10 cellular contexts compared by ENCODE assay signal in genomic region chr12:120759591-120760348, GRCh38. TPM values are rescaled to one million over a fixed set of nuclear protein-coding genes. Genes with fewer than 3 reads are reported as not detected.
DNase-seq lines count a peak whose midpoint lies in the region; ATAC-seq and TF ChIP-seq lines count a peak whose summit lies in the region.
"Had no signal": no experiment of that assay in that cellular context is flagged by ENCODE, and none has a peak within 500 bp of the region (broad histone marks: within the 10 kb centered on the region; RNA-seq: fewer than 3 reads in every experiment).

No MANE protein-coding gene starts in this region.

- H3K4ac ChIP-seq in H9 (ENCODE audit: low read depth, low read length), result no peak overlapping the region

- no peak overlapping the region for H3K23ac ChIP-seq in H9 (ENCODE audit: insufficient read length, low read depth, low read length)

- H3K4me2 ChIP-seq in H9 (ENCODE audit: insufficient read depth, insufficient read length, low read length), result no peak overlapping the region

- no peak overlapping the region for H3K27ac ChIP-seq in CD4-positive, alpha-beta T cell (ENCODE audit: low read depth, low read length)
- H3K27ac ChIP-seq in H9 (ENCODE audit: insufficient read length, low read depth, low read length), result no peak overlapping the region
- peak overlapping the region; percentile 87 for H3K27ac ChIP-seq in foreskin keratinocyte
- H3K27ac ChIP-seq: tibial nerve had no signal

- H3K36me3 Mint-ChIP-seq in CD4-positive, alpha-beta T cell (ENCODE audit: low read depth), result peaks cover 39% of the 10 kb centered on the region
- peaks cover 3 to 41% (median 10%) of the 10 kb centered on the region in 3 experiments; a peak in 6 of 7 replicates for H3K36me3 Mint-ChIP-seq in H9 (ENCODE audit: insufficient read depth in 1 of 3, low read depth in 3 of 3)

- no peak overlapping the region for H3K9ac ChIP-seq in H9 (ENCODE audit: extremely low read depth, insufficient read length, low read length)

- POLR2A ChIA-PET in CD4-positive, alpha-beta T cell (lab: Charles Lee), result no interaction called here

- H2BK20ac ChIP-seq in H9 (ENCODE audit: low read depth, low read length, poor library complexity, severe bottlenecking), result no peak overlapping the region

- no peak overlapping the region for H2BK120ac ChIP-seq in H9 (ENCODE audit: low read depth, low read length, poor library complexity, severe bottlenecking)

- H3K79me2 ChIP-seq in H9 (ENCODE audit: insufficient read depth, low read length), result no peaks in the 10 kb centered on the region

- no peak overlapping the region for H2BK5ac ChIP-seq in H9 (ENCODE audit: insufficient read length, low read length)

- no peak overlapping the region for H4K91ac ChIP-seq in H9 (ENCODE audit: insufficient read length, low read depth, low read length)

- H3K9me3 Mint-ChIP-seq in CD4-positive, alpha-beta T cell, result peaks cover 4% of the 10 kb centered on the region
- peaks cover 4 to 5% of the 10 kb centered on the region in 2 experiments; a peak in 3 of 5 replicates for H3K9me3 Mint-ChIP-seq in H9

- no peaks in the 10 kb centered on the region for H4K20me1 ChIP-seq in H9 (ENCODE audit: control insufficient read depth, insufficient read depth, insufficient read length)

- H3K4me1 Mint-ChIP-seq in CD4-positive, alpha-beta T cell (ENCODE audit: low read depth), result peaks cover 31% of the 10 kb centered on the region
- peaks cover 19 to 20% of the 10 kb centered on the region in 2 experiments for H3K4me1 Mint-ChIP-seq in H9

- no peaks in the 10 kb centered on the region for H3K27me3 Mint-ChIP-seq in CD4-positive, alpha-beta T cell
- H3K27me3 Mint-ChIP-seq in H9 (ENCODE audit: low read depth), result no peaks in the 10 kb centered on the region

- no CpG with 5 or more reads among the region's 27 CpGs for WGBS in H9 (ENCODE audit: extremely low coverage, insufficient read length, low lambda C conversion rate)

- no peak overlapping the region for H4K5ac ChIP-seq in H9 (ENCODE audit: insufficient read length, low read depth, low read length)

- H4K8ac ChIP-seq in H9 (replicated peaks; ENCODE audit: insufficient read length, low read depth, low read length), result no peak overlapping the region

- peaks cover 2% of the 10 kb centered on the region; the same call in 1 of the 2 replicates for H3K4me1 ChIP-seq in H9 (ENCODE audit: insufficient read depth, low read length)
- peaks cover 11% of the 10 kb centered on the region for H3K4me1 ChIP-seq in foreskin keratinocyte

- H3K9me3 ChIP-seq in CD4-positive, alpha-beta T cell (ENCODE audit: control insufficient read depth, low read length), result peaks cover 11% of the 10 kb centered on the region
- no peaks in the 10 kb centered on the region for H3K9me3 ChIP-seq in H9 (ENCODE audit: control insufficient read depth, low read depth, low read length)

- no peak overlapping the region for H2BK15ac ChIP-seq in H9 (ENCODE audit: low read depth, low read length)

- intact Hi-C loops in CD4-positive, alpha-beta T cell (cut with DNase I, micrococcal nuclease), result loop anchor here in 1 of 2 experiments (10.0 kb wide), 1 partner anchor 345 kb away; no protein-coding TSS in a partner anchor

- H3K4me3 Mint-ChIP-seq in CD4-positive, alpha-beta T cell, result peak overlapping the region; percentile 51
- peak overlapping the region in 1 of 2 experiments; percentile 27; a peak in 1 of 5 replicates for H3K4me3 Mint-ChIP-seq in H9

- no peaks in the 10 kb centered on the region for H3K27me3 ChIP-seq in CD4-positive, alpha-beta T cell (ENCODE audit: control insufficient read depth, insufficient read depth, low read length)
- no peaks in the 10 kb centered on the region for H3K27me3 ChIP-seq in H9 (ENCODE audit: insufficient read depth, low read length)
- H3K27me3 ChIP-seq in foreskin keratinocyte, result no peaks in the 10 kb centered on the region
- H3K27me3 ChIP-seq: tibial nerve had no signal

- no peak for ATAC-seq in CD4-positive, alpha-beta T cell (ENCODE audit: poor library complexity)
- no peak for ATAC-seq in foreskin keratinocyte
- ATAC-seq in HG03025 (IDR thresholded peaks at IDR 0.05; ENCODE audit: low FRiP score, unreplicated experiment), result no peak
- no peak for ATAC-seq in GM18505 (IDR thresholded peaks at IDR 0.05; ENCODE audit: unreplicated experiment)

- H2AK5ac ChIP-seq in H9 (ENCODE audit: insufficient read length, low read length), result no peak overlapping the region

- H3K18ac ChIP-seq in H9 (ENCODE audit: insufficient read length, low read depth, low read length), result no peak overlapping the region

- no peak for TF ChIP-seq POLR2A in GM18505 (IDR thresholded peaks at IDR 0.05; ENCODE audit: borderline replicate concordance, extremely low read depth, insufficient read depth, insufficient read length)

- no peak overlapping the region for H2BK12ac ChIP-seq in H9 (ENCODE audit: insufficient read length, low read depth, low read length)

- no peak for TF ChIP-seq CTCF in CD4-positive, alpha-beta T cell (IDR thresholded peaks at IDR 0.05)
- TF ChIP-seq CTCF in H9 (conservative IDR thresholded peaks at IDR 0.05) (no peak), foreskin keratinocyte (conservative IDR thresholded peaks at IDR 0.05) (no peak)

- H3T11ph ChIP-seq in H9 (ENCODE audit: low read length), result no peak overlapping the region

- H2AFZ ChIP-seq in H9 (ENCODE audit: low read length), result no peak overlapping the region

- no peaks in the 10 kb centered on the region for H3K79me1 ChIP-seq in H9 (ENCODE audit: insufficient read depth, low read depth, low read length, poor library complexity, severe bottlenecking)

- no peaks in the 10 kb centered on the region for H3K23me2 ChIP-seq in H9 (ENCODE audit: insufficient read length, low read depth, low read length, poor library complexity, severe bottlenecking)

- peak overlapping the region; percentile 63; the same call in 1 of the 2 replicates for H3K14ac ChIP-seq in H9 (ENCODE audit: insufficient read depth, low read length)

- CTCF ChIA-PET in CD4-positive, alpha-beta T cell (lab: Charles Lee), result no interaction called here

- DNase-seq in CD4-positive, alpha-beta T cell, result no peak
- no peak for DNase-seq in H9
- DNase-seq in NCI-H345 (lab: John Stamatoyannopoulos, UW), result peak; percentile 98
- DNase-seq in foreskin keratinocyte, result peak in 1 of 2 donors; percentile 40
- DNase-seq in NOMO-1 (lab: John Stamatoyannopoulos, UW; ENCODE audit: unreplicated experiment in 2 of 2), result no peak
- no peak for DNase-seq in iPS-NIHi11 (ENCODE audit: low spot score)
- DNase-seq: activated CD4-positive, CD25-positive, alpha-beta regulatory T cell had no signal

- peak overlapping the region; percentile 92 for H3K27ac Mint-ChIP-seq in CD4-positive, alpha-beta T cell
- H3K27ac Mint-ChIP-seq in H9, result peak overlapping the region in 2 of 3 experiments; percentile 35 to 61; a peak in 2 of 7 replicates

- H3K56ac ChIP-seq in H9 (ENCODE audit: insufficient read length, low read depth, low read length), result no peak overlapping the region

RNA-seq across cellular contexts. Expression of gene ACADS, which starts 34.1 kb away (rescaled TPM):
- total RNA-seq in CD4-positive, alpha-beta T cell, result 1 to 10 TPM; 8.9 to 9.2 TPM
- total RNA-seq in H9 (2021) (8.3 and 9.5 TPM in 2 replicates), foreskin keratinocyte (5.9 and 6.2 TPM in 2 replicates)
- polyA plus RNA-seq in foreskin keratinocyte, result 6.6 and 6.9 TPM in 2 replicates

RNA-seq across cellular contexts. Expression of gene UNC119B, which starts 49.5 kb away (rescaled TPM):
- total RNA-seq in CD4-positive, alpha-beta T cell, result 10 to 100 TPM; 10.7 TPM
- 51.5 and 53.5 TPM in 2 replicates for total RNA-seq in H9 (2021)
- total RNA-seq in foreskin keratinocyte, result 18.0 and 18.1 TPM in 2 replicates
- 10.0 and 10.6 TPM in 2 replicates for polyA plus RNA-seq in foreskin keratinocyte
